ENCODE assay signal across 1 cellular context in genomic region chr6:142821860-142822259, GRCh38.
TF ChIP-seq lines count a peak whose summit lies in the region.

No MANE protein-coding gene starts in this region.

TF ChIP-seq in IMR-90, 13 proteins besides CTCF, POLR2A, EP300 and RAD21 (continued from another document):
- TF ChIP-seq SMC3 (IDR thresholded peaks at IDR 0.05; ENCODE audit: low read depth, low read length): no peak
- TF ChIP-seq CEBPB (IDR thresholded peaks at IDR 0.05; ENCODE audit: low read depth, low read length): no peak
- no peak for TF ChIP-seq RFX5 (IDR thresholded peaks at IDR 0.05; ENCODE audit: low read depth, low read length)
- no peak for TF ChIP-seq MAFK (IDR thresholded peaks at IDR 0.05; ENCODE audit: low read depth, low read length)
- TF ChIP-seq FOS (IDR thresholded peaks at IDR 0.05; ENCODE audit: low read depth, low read length): no peak
- TF ChIP-seq CHD1 (IDR thresholded peaks at IDR 0.05; ENCODE audit: low read depth, low read length): no peak
- TF ChIP-seq, protein P1, sequence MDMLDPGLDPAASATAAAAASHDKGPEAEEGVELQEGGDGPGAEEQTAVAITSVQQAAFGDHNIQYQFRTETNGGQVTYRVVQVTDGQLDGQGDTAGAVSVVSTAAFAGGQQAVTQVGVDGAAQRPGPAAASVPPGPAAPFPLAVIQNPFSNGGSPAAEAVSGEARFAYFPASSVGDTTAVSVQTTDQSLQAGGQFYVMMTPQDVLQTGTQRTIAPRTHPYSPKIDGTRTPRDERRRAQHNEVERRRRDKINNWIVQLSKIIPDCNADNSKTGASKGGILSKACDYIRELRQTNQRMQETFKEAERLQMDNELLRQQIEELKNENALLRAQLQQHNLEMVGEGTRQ (IDR thresholded peaks at IDR 0.05; ENCODE audit: low read depth, low read length): no peak
- TF ChIP-seq MAZ (IDR thresholded peaks at IDR 0.05; ENCODE audit: borderline replicate concordance, low read depth, low read length): no peak
- no peak for TF ChIP-seq BHLHE40 (IDR thresholded peaks at IDR 0.05; ENCODE audit: low read depth, low read length)
- TF ChIP-seq, protein P2, sequence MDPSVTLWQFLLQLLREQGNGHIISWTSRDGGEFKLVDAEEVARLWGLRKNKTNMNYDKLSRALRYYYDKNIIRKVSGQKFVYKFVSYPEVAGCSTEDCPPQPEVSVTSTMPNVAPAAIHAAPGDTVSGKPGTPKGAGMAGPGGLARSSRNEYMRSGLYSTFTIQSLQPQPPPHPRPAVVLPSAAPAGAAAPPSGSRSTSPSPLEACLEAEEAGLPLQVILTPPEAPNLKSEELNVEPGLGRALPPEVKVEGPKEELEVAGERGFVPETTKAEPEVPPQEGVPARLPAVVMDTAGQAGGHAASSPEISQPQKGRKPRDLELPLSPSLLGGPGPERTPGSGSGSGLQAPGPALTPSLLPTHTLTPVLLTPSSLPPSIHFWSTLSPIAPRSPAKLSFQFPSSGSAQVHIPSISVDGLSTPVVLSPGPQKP (IDR thresholded peaks at IDR 0.05; ENCODE audit: borderline replicate concordance, low read depth, low read length): no peak
- TF ChIP-seq MXI1 (IDR thresholded peaks at IDR 0.05; ENCODE audit: borderline replicate concordance, low read depth, low read length): no peak
- TF ChIP-seq RCOR1 (IDR thresholded peaks at IDR 0.05; ENCODE audit: insufficient replicate concordance, low read length): no peak
